In genomic region chr6:13711726-13712484, GRCh38 we compare ENCODE assay signal across 8 cellular contexts. TPM values are rescaled to one million over a fixed set of nuclear protein-coding genes. Genes with fewer than 3 reads are reported as not detected.
A peak's percentile ranks its signal among the peaks of the same experiment; 100 is the strongest.
DNase-seq lines count a peak whose midpoint lies in the region; ATAC-seq and TF ChIP-seq lines count a peak whose summit lies in the region.

Gene RANBP9 (minus strand): TSS chr6:13711835. CDS start chr6:13711505, 330 bp downstream.

- H3K4me1 ChIP-seq in cardiac muscle cell (ENCODE audit: low read depth) (peaks cover 29% of the 10 kb centered on the region), transverse colon (peaks cover 21 to 39% (median 26%) of the 10 kb centered on the region in 4 donors)

- ATAC-seq in HG02642 (IDR thresholded peaks at IDR 0.05; ENCODE audit: poor library complexity, unreplicated experiment): peak; percentile 81
- ATAC-seq in activated naive CD8-positive, alpha-beta T cell treated with anti-CD3 and anti-CD28 coated beads, Interleukin-2, amount 50 U/mL, for 24 hours: peak; percentile 79

- intact Hi-C loops in transverse colon (cut with DNase I; ENCODE audit: low total_unique reads): loop anchor here (2.0 to 10.0 kb wide), 2 partner anchors 53 to 97 kb away; partner anchors contain the start of gene NOL7

- in situ Hi-C loops in transverse colon (cut with MboI; ENCODE audit: low pct_ligation_motif_present in 1 of 4, low pct_unique_long_range_greater_than_20kb in 1 of 4, low sequenced_read_pairs in 3 of 4): no loop called here

- 0 to 1% methylated on average over 32 to 48 of the region's 102 CpGs for WGBS in transverse colon (ENCODE audit: low coverage in 1 of 2), 2 donors

- H3K27me3 Mint-ChIP-seq in activated naive CD8-positive, alpha-beta T cell treated with anti-CD3 and anti-CD28 coated beads, Interleukin-2, amount 50 U/mL, for 24 hours: no peaks in the 10 kb centered on the region

- H3K27ac ChIP-seq in cardiac muscle cell: peak within 1 kb of the TSS; percentile 95
- H3K27ac ChIP-seq in transverse colon: peak within 1 kb of the TSS; percentile 96 to 98 (median 98)

- H3K36me3 Mint-ChIP-seq in activated naive CD8-positive, alpha-beta T cell treated with anti-CD3 and anti-CD28 coated beads, Interleukin-2, amount 50 U/mL, for 24 hours (ENCODE audit: low read depth): peaks cover 8% of the 10 kb centered on the region

- peaks cover 62% of the 10 kb centered on the region for H3K4me1 Mint-ChIP-seq in activated naive CD8-positive, alpha-beta T cell treated with anti-CD3 and anti-CD28 coated beads, Interleukin-2, amount 50 U/mL, for 24 hours

- H3K4me3 ChIP-seq in GM12865 (ENCODE audit: low read depth, low read length): peak within 1 kb of the TSS; percentile 86
- H3K4me3 ChIP-seq in cardiac muscle cell: peak within 1 kb of the TSS; percentile 65
- H3K4me3 ChIP-seq in transverse colon: peak within 1 kb of the TSS; percentile 63 to 94 (median 84)

- peak within 1 kb of the TSS; percentile 97 for H3K27ac Mint-ChIP-seq in activated naive CD8-positive, alpha-beta T cell treated with anti-CD3 and anti-CD28 coated beads, Interleukin-2, amount 50 U/mL, for 24 hours

- TF ChIP-seq POLR2A in transverse colon (IDR thresholded peaks at IDR 0.05): peak; percentile 67

- H3K27me3 ChIP-seq in cardiac muscle cell (peaks cover 2% of the 10 kb centered on the region), transverse colon (no peaks in the 10 kb centered on the region)

- peaks cover 8% of the 10 kb centered on the region for H3K9me3 Mint-ChIP-seq in activated naive CD8-positive, alpha-beta T cell treated with anti-CD3 and anti-CD28 coated beads, Interleukin-2, amount 50 U/mL, for 24 hours

- H3K36me3 ChIP-seq in cardiac muscle cell (no peaks in the 10 kb centered on the region), transverse colon (no peaks in the 10 kb centered on the region)

- peak within 1 kb of the TSS; percentile 92 for H3K4me3 Mint-ChIP-seq in activated naive CD8-positive, alpha-beta T cell treated with anti-CD3 and anti-CD28 coated beads, Interleukin-2, amount 50 U/mL, for 24 hours

- DNase-seq in GM12865 (ENCODE audit: low read depth) (peak; percentile 93), NCI-H1105 treated with DMSO at 0.1 percent for 48 hours (lab: John Stamatoyannopoulos, UW) (peak; percentile 88), SW480 (ENCODE audit: low spot score) (peak; percentile 84), cardiac muscle cell (ENCODE audit: low read depth in 1 of 2, low spot score in 1 of 2) (peak; percentile 93 to 94), pons (ENCODE audit: low spot score) (peak; percentile 81), transverse colon (peak; percentile 90)
- peak; percentile 86 for DNase-seq in activated naive CD8-positive, alpha-beta T cell treated with anti-CD3 and anti-CD28 coated beads, Interleukin-2, amount 50 U/mL, for 24 hours

- no peaks in the 10 kb centered on the region for H3K9me3 ChIP-seq in cardiac muscle cell (ENCODE audit: low read depth)
- H3K9me3 ChIP-seq in transverse colon: no peaks in the 10 kb centered on the region

- no peak for TF ChIP-seq CTCF in GM12865 (IDR thresholded peaks at IDR 0.05; ENCODE audit: insufficient read depth, low read depth, low read length, missing control alignments)
- TF ChIP-seq CTCF in cardiac muscle cell (IDR thresholded peaks at IDR 0.05; ENCODE audit: low read depth, low read length): no peak
- no peak for TF ChIP-seq CTCF in transverse colon (IDR thresholded peaks at IDR 0.05)

- no peak for TF ChIP-seq EP300 in transverse colon (IDR thresholded peaks at IDR 0.05; ENCODE audit: low read depth)

RNA-seq across cellular contexts. Expression of gene RANBP9, which starts in this region (rescaled TPM):
- total RNA-seq in cardiac muscle cell: 32.3 and 35.2 TPM in 2 replicates
- polyA plus RNA-seq in cardiac muscle cell: 42.4 and 55.4 TPM in 2 replicates
- total RNA-seq in transverse colon: 10 to 100 TPM; 17.9 to 40.8 (median 37.4) TPM

Comparison
In these comparisons a context has a peak if more than half of its experiments do, and no peak if none do; other contexts are left out.
1. Peak in every context shown above with its lines: DNase-seq, ATAC-seq, H3K4me3 ChIP-seq and H3K27ac ChIP-seq.